Comparison of ENCODE assay signal across 19 cellular contexts in genomic region chr10:70772627-70773026, GRCh38. TPM values are rescaled to one million over a fixed set of nuclear protein-coding genes. Genes with fewer than 3 reads are reported as not detected.
DNase-seq lines count a peak whose midpoint lies in the region; ATAC-seq and TF ChIP-seq lines count a peak whose summit lies in the region.
"Had no signal": no experiment of that assay in that cellular context is flagged by ENCODE, and none has a peak within 500 bp of the region (broad histone marks: within the 10 kb centered on the region; RNA-seq: fewer than 3 reads in every experiment).

No MANE protein-coding gene starts in this region.

- no peak overlapping the region for H3K27ac Mint-ChIP-seq in activated naive CD8-positive, alpha-beta T cell treated with anti-CD3 and anti-CD28 coated beads, Interleukin-2, amount 50 U/mL, for 24 hours

- H2AFZ ChIP-seq in neuronal stem cell (ENCODE audit: low read length) (no peak overlapping the region), GM23248 (no peak overlapping the region)

- H3K4me1 Mint-ChIP-seq in activated naive CD8-positive, alpha-beta T cell treated with anti-CD3 and anti-CD28 coated beads, Interleukin-2, amount 50 U/mL, for 24 hours = no peaks in the 10 kb centered on the region

- H3K4me1 ChIP-seq in right atrium auricular region (no peaks in the 10 kb centered on the region), neuronal stem cell (ENCODE audit: control insufficient read depth in 2 of 2, insufficient read depth in 1 of 2, low read depth in 1 of 2, low read length in 2 of 2) (no peaks in the 10 kb centered on the region), GM23248 (ENCODE audit: insufficient read depth) (no peaks in the 10 kb centered on the region)
- H3K4me1 ChIP-seq: A549 had no signal

- H2BK5ac ChIP-seq in neuronal stem cell (ENCODE audit: low read length) = no peak overlapping the region

- no peak overlapping the region for H3K4me3 Mint-ChIP-seq in activated naive CD8-positive, alpha-beta T cell treated with anti-CD3 and anti-CD28 coated beads, Interleukin-2, amount 50 U/mL, for 24 hours

- DNase-seq in right atrium auricular region (ENCODE audit: low spot score) = peak; percentile 49
- no peak for DNase-seq in Right ventricle myocardium superior
- DNase-seq in activated CD8-positive, alpha-beta memory T cell treated with anti-CD3 and anti-CD28 coated beads, Interleukin-2, amount 50 U/mL, for 4 hours = peak; percentile 10
- DNase-seq in neuronal stem cell (ENCODE audit: low spot score) = no peak
- no peak for DNase-seq in activated naive CD8-positive, alpha-beta T cell treated with anti-CD3 and anti-CD28 coated beads, Interleukin-2, amount 50 U/mL, for 24 hours
- DNase-seq in GM23248 = no peak
- DNase-seq: COR-L47, GOT3, NCI-H1048, NCI-H1694 treated with DMSO at 0.1 percent for 48 hours, NCI-H446, NCI-H774, SHP77 treated with DMSO at 0.1 percent for 48 hours had no signal

- H3K23ac ChIP-seq in neuronal stem cell (ENCODE audit: low read depth, low read length, poor library complexity) = no peak overlapping the region

- H3K9me3 ChIP-seq in right atrium auricular region = no peaks in the 10 kb centered on the region
- no peaks in the 10 kb centered on the region for H3K9me3 ChIP-seq in neuronal stem cell (replicated peaks in 1 of 2; ENCODE audit: control insufficient read depth in 2 of 2, insufficient read depth in 1 of 2, low read depth in 1 of 2, low read length in 2 of 2)
- no peaks in the 10 kb centered on the region for H3K9me3 ChIP-seq in GM23248 (ENCODE audit: low read depth)
- H3K9me3 ChIP-seq: A549 had no signal

- H3K14ac ChIP-seq in neuronal stem cell (ENCODE audit: low read length) = no peak overlapping the region

- no peak overlapping the region for H4K8ac ChIP-seq in neuronal stem cell (ENCODE audit: low read depth, low read length)

- no peak for TF ChIP-seq CTCF in right atrium auricular region (IDR thresholded peaks at IDR 0.05)

- H3K4me2 ChIP-seq in neuronal stem cell (ENCODE audit: insufficient read depth, low read length, poor library complexity, severe bottlenecking) = no peak overlapping the region
- H3K4me2 ChIP-seq in GM23248 (ENCODE audit: unreplicated experiment) = no peak overlapping the region
- H3K4me2 ChIP-seq: A549 had no signal

- in situ Hi-C loops in GM23248 (cut with MboI) = no loop called here

- H3K27ac ChIP-seq in right atrium auricular region = no peak overlapping the region
- H3K27ac ChIP-seq in neuronal stem cell (replicated peaks; ENCODE audit: low read length) = no peak overlapping the region
- no peak overlapping the region for H3K27ac ChIP-seq in GM23248
- H3K27ac ChIP-seq: A549, C4-2B, HL-60 had no signal

- no peak overlapping the region for H2BK120ac ChIP-seq in neuronal stem cell (ENCODE audit: low read depth, low read length)

- H3K9me2 ChIP-seq in GM23248 (ENCODE audit: insufficient read depth) = no peaks in the 10 kb centered on the region

- H3K4me3 ChIP-seq in right atrium auricular region (no peak overlapping the region), neuronal stem cell (ENCODE audit: low read length in 2 of 2) (no peak overlapping the region), GM23248 (no peak overlapping the region)
- H3K4me3 ChIP-seq: A549, GM12878 had no signal

- H2AK5ac ChIP-seq in neuronal stem cell (ENCODE audit: low read depth, low read length) = no peak overlapping the region

- H3K36me3 ChIP-seq in right atrium auricular region (no peaks in the 10 kb centered on the region), neuronal stem cell (replicated peaks in 1 of 2; ENCODE audit: control insufficient read depth in 2 of 2, insufficient read depth in 2 of 2, low read length in 2 of 2) (no peaks in the 10 kb centered on the region), GM23248 (ENCODE audit: low read depth) (no peaks in the 10 kb centered on the region)

- H3K27me3 ChIP-seq in right atrium auricular region = no peaks in the 10 kb centered on the region
- peaks cover 0 to 5% (median 1%) of the 10 kb centered on the region in 3 experiments for H3K27me3 ChIP-seq in neuronal stem cell (ENCODE audit: control insufficient read depth in 3 of 3, insufficient read depth in 3 of 3, low read depth in 1 of 3, low read length in 3 of 3)
- peaks cover 7% of the 10 kb centered on the region; the same call in 1 of the 2 replicates for H3K27me3 ChIP-seq in GM23248 (replicated peaks; ENCODE audit: insufficient read depth)

- H3K9ac ChIP-seq in neuronal stem cell (ENCODE audit: low read depth, low read length, poor library complexity) (no peak overlapping the region), GM23248 (no peak overlapping the region)

- no peaks in the 10 kb centered on the region for H3K79me2 ChIP-seq in GM23248 (ENCODE audit: insufficient read depth)

- WGBS in neuronal stem cell (ENCODE audit: extremely low coverage in 2 of 2, insufficient read length in 2 of 2, insufficient replicate concordance in 1 of 2), 2 donors = no CpG with 5 or more reads among the region's 4 CpGs
- 80 to 91% methylated on average over 4 of the region's 4 CpGs for WGBS in GM23248 (ENCODE audit: low coverage in 1 of 2, low lambda C conversion rate in 2 of 2, missing lambda C conversion rate in 2 of 2), 2 experiments

- H2BK12ac ChIP-seq in neuronal stem cell (ENCODE audit: low read length) = no peak overlapping the region

- no peaks in the 10 kb centered on the region for H3K36me3 Mint-ChIP-seq in activated naive CD8-positive, alpha-beta T cell treated with anti-CD3 and anti-CD28 coated beads, Interleukin-2, amount 50 U/mL, for 24 hours (ENCODE audit: low read depth)

- H3K18ac ChIP-seq in neuronal stem cell (ENCODE audit: low read length) = peak overlapping the region; percentile 40

- H2BK15ac ChIP-seq in neuronal stem cell (ENCODE audit: low read length) = no peak overlapping the region

- no peaks in the 10 kb centered on the region for H3K9me3 Mint-ChIP-seq in activated naive CD8-positive, alpha-beta T cell treated with anti-CD3 and anti-CD28 coated beads, Interleukin-2, amount 50 U/mL, for 24 hours

- no peaks in the 10 kb centered on the region for H3F3A ChIP-seq in GM23248 (ENCODE audit: insufficient read depth)

- intact Hi-C loops in Right ventricle myocardium superior (cut with DNase I) = no loop called here

- H4K91ac ChIP-seq in neuronal stem cell (ENCODE audit: low read depth, low read length, poor library complexity) = no peak overlapping the region

- no peaks in the 10 kb centered on the region for H4K20me1 ChIP-seq in GM23248 (ENCODE audit: insufficient read depth)

- H3K27me3 Mint-ChIP-seq in activated naive CD8-positive, alpha-beta T cell treated with anti-CD3 and anti-CD28 coated beads, Interleukin-2, amount 50 U/mL, for 24 hours = peaks cover 2% of the 10 kb centered on the region

- H3K4ac ChIP-seq in neuronal stem cell (ENCODE audit: low read length) = no peak overlapping the region

- H3K79me1 ChIP-seq in neuronal stem cell (ENCODE audit: low read depth, low read length) = no peaks in the 10 kb centered on the region

- ATAC-seq in Right ventricle myocardium superior (ENCODE audit: poor library complexity) (no peak), GM18511 (IDR thresholded peaks at IDR 0.05; ENCODE audit: unreplicated experiment) (no peak)
- ATAC-seq in activated naive CD8-positive, alpha-beta T cell treated with anti-CD3 and anti-CD28 coated beads, Interleukin-2, amount 50 U/mL, for 24 hours = no peak
- ATAC-seq: A549, GM12878, Panc1 had no signal

RNA-seq across cellular contexts. Expression of gene TBATA, which starts 12.6 kb away (rescaled TPM):
- total RNA-seq in right atrium auricular region (not detected), Right ventricle myocardium superior (not detected)
- polyA plus RNA-seq in neuronal stem cell (2013, experiment 1 of 2) = not detected
- not detected for polyA plus RNA-seq in neuronal stem cell (2013, experiment 2 of 2)
- total RNA-seq in GM23248 (2014; rRNA removed; shearing (Covaris generic)) = not detected in 2 replicates
- not detected in 2 replicates for polyA plus RNA-seq in GM23248 (2016; fragmentation: Nextera tagmentation; extraction: Ambion mirVana)
- total RNA-seq: GM12878 had no signal
- polyA plus RNA-seq: A549, GM12878 had no signal

RNA-seq across cellular contexts. Expression of gene SGPL1, which starts 43.1 kb away (rescaled TPM):
- total RNA-seq in right atrium auricular region (1 to 10 TPM; 8.9 to 9.7 TPM), Right ventricle myocardium superior (11.6 TPM)
- polyA plus RNA-seq in neuronal stem cell (2013, experiment 1 of 2) = 23.0 TPM
- 23.0 TPM for polyA plus RNA-seq in neuronal stem cell (2013, experiment 2 of 2)
- total RNA-seq in GM23248 (2014; rRNA removed; shearing (Covaris generic)) = 19.0 and 27.5 TPM in 2 replicates
- polyA plus RNA-seq in GM23248 (2016; fragmentation: Nextera tagmentation; extraction: Ambion mirVana) = 18.2 and 19.8 TPM in 2 replicates

Comparison
In these comparisons a context has a peak if more than half of its experiments do, and no peak if none do; other contexts are left out.
1. DNase-seq: peak in right atrium auricular region (single experiment) and activated CD8-positive, alpha-beta memory T cell treated with anti-CD3 and anti-CD28 coated beads, Interleukin-2, amount 50 U/mL, for 4 hours (single experiment); none in Right ventricle myocardium superior (single experiment), neuronal stem cell (single experiment), activated naive CD8-positive, alpha-beta T cell treated with anti-CD3 and anti-CD28 coated beads, Interleukin-2, amount 50 U/mL, for 24 hours (single experiment) and GM23248 (single experiment).